1 cellular context compared by ENCODE assay signal in the genomic region with DNA sequence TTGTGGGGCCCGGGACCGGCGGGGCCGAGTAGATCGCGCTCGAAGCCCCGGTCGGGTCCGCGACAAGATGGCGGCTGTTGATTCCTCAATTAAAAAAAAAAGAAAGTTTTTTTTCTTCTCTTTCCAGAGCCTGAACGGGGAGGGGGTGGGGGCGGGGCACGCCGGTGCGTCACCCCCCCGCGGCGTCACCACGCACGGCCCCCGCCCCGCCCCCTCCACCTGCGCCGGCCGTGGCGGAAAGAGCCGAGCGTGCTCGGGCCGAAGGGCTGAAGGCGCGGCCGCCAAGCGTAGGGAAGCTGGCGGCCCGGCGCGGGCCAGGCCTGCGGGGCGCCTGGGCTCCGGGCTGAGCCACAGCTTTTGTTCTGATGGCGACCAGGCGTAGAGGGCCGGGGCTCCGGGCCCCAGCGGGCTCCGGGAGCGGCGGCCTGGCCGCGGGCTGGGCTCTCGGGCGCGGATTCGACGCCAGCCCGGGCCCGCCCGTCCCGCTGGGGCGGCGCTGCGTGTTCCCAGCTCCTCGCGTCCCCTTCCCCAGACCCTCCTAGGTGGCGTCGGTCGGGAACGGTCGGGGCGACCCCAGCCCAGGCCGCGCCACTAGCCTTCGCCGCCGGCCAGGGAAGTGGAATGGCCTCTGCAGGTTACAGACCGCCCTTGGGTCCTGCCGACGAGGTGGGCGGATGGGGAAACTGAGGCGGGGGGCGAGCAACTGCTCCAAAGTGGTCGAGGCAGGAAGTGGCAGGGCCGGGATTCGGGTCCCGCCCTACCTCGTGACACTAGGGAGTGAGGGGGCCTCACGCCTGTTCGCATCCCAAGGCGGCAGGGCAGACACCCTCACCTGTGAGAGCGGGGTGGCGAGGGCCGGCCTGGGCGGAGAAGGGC.
TF ChIP-seq lines count a peak whose summit lies in the region.

A gene (minus strand): TSS at position 91 of the 876 bp plus-strand sequence. CDS start 797 bp downstream, outside the sequence.

TF ChIP-seq in HepG2, 621 proteins besides CTCF, POLR2A, EP300 and RAD21 (continued from another document):
- 0 out of 2 replicates have a peak, but pooled peaks have one; percentile 30 for TF ChIP-seq ZNF567 (CRISPR knock-in tag; IDR thresholded peaks at IDR 0.05; ENCODE audit: borderline replicate concordance)
- 0 out of 2 replicates have a peak, but pooled peaks have one; percentile 5 for TF ChIP-seq NFKB2 (CRISPR knock-in tag; IDR thresholded peaks at IDR 0.05; ENCODE audit: borderline replicate concordance)
- no peak for TF ChIP-seq ZNF335 (CRISPR knock-in tag; IDR thresholded peaks at IDR 0.05)
- TF ChIP-seq, protein P1, sequence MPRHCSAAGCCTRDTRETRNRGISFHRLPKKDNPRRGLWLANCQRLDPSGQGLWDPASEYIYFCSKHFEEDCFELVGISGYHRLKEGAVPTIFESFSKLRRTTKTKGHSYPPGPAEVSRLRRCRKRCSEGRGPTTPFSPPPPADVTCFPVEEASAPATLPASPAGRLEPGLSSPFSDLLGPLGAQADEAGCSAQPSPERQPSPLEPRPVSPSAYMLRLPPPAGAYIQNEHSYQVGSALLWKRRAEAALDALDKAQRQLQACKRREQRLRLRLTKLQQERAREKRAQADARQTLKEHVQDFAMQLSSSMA (CRISPR knock-in tag; IDR thresholded peaks at IDR 0.05), result no peak
- TF ChIP-seq, protein P2, sequence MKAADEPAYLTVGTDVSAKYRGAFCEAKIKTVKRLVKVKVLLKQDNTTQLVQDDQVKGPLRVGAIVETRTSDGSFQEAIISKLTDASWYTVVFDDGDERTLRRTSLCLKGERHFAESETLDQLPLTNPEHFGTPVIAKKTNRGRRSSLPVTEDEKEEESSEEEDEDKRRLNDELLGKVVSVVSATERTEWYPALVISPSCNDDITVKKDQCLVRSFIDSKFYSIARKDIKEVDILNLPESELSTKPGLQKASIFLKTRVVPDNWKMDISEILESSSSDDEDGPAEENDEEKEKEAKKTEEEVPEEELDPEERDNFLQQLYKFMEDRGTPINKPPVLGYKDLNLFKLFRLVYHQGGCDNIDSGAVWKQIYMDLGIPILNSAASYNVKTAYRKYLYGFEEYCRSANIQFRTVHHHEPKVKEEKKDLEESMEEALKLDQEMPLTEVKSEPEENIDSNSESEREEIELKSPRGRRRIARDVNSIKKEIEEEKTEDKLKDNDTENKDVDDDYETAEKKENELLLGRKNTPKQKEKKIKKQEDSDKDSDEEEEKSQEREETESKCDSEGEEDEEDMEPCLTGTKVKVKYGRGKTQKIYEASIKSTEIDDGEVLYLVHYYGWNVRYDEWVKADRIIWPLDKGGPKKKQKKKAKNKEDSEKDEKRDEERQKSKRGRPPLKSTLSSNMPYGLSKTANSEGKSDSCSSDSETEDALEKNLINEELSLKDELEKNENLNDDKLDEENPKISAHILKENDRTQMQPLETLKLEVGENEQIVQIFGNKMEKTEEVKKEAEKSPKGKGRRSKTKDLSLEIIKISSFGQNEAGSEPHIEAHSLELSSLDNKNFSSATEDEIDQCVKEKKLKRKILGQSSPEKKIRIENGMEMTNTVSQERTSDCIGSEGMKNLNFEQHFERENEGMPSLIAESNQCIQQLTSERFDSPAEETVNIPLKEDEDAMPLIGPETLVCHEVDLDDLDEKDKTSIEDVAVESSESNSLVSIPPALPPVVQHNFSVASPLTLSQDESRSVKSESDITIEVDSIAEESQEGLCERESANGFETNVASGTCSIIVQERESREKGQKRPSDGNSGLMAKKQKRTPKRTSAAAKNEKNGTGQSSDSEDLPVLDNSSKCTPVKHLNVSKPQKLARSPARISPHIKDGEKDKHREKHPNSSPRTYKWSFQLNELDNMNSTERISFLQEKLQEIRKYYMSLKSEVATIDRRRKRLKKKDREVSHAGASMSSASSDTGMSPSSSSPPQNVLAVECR (CRISPR knock-in tag; IDR thresholded peaks at IDR 0.05; ENCODE audit: borderline replicate concordance), result peak; percentile 49; the same call in 1 of the 2 replicates
- TF ChIP-seq, protein P3, sequence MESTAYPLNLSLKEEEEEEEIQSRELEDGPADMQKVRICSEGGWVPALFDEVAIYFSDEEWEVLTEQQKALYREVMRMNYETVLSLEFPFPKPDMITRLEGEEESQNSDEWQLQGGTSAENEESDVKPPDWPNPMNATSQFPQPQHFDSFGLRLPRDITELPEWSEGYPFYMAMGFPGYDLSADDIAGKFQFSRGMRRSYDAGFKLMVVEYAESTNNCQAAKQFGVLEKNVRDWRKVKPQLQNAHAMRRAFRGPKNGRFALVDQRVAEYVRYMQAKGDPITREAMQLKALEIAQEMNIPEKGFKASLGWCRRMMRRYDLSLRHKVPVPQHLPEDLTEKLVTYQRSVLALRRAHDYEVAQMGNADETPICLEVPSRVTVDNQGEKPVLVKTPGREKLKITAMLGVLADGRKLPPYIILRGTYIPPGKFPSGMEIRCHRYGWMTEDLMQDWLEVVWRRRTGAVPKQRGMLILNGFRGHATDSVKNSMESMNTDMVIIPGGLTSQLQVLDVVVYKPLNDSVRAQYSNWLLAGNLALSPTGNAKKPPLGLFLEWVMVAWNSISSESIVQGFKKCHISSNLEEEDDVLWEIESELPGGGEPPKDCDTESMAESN (CRISPR knock-in tag; conservative IDR thresholded peaks at IDR 0.05), result peak; percentile 56; the same call in 1 of the 2 replicates
- no peak for TF ChIP-seq TRIM24 (CRISPR knock-in tag; IDR thresholded peaks at IDR 0.05)
- TF ChIP-seq, protein P4, sequence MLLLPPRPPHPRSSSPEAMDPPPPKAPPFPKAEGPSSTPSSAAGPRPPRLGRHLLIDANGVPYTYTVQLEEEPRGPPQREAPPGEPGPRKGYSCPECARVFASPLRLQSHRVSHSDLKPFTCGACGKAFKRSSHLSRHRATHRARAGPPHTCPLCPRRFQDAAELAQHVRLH (CRISPR knock-in tag; IDR thresholded peaks at IDR 0.05; ENCODE audit: borderline replicate concordance, low read depth), result no peak
- TF ChIP-seq HOXA3 (CRISPR knock-in tag; IDR thresholded peaks at IDR 0.05), result peak; percentile 51
- 0 out of 2 replicates have a peak, but pooled peaks have one; percentile 33 for TF ChIP-seq KAT7 (CRISPR knock-in tag; IDR thresholded peaks at IDR 0.05; ENCODE audit: borderline replicate concordance)
- no peak for TF ChIP-seq SMARCC2 (IDR thresholded peaks at IDR 0.05)
- no peak for TF ChIP-seq ZNF883 (CRISPR knock-in tag; IDR thresholded peaks at IDR 0.05; ENCODE audit: not compliant biosample characterization)
- TF ChIP-seq ISL2 (CRISPR knock-in tag; IDR thresholded peaks at IDR 0.05), result no peak
- peak; percentile 75; the same call in 1 of the 2 replicates for TF ChIP-seq EEA1 (CRISPR knock-in tag; IDR thresholded peaks at IDR 0.05; ENCODE audit: borderline replicate concordance)
- TF ChIP-seq TEAD2 (CRISPR knock-in tag; IDR thresholded peaks at IDR 0.05), result no peak
- no peak for TF ChIP-seq RBAK (CRISPR knock-in tag; IDR thresholded peaks at IDR 0.05)
- 0 out of 2 replicates have a peak, but pooled peaks have one; percentile 13 for TF ChIP-seq DR1 (CRISPR knock-in tag; IDR thresholded peaks at IDR 0.05)
- TF ChIP-seq NFKBIZ (CRISPR knock-in tag; IDR thresholded peaks at IDR 0.05), result no peak
- TF ChIP-seq, protein P5, sequence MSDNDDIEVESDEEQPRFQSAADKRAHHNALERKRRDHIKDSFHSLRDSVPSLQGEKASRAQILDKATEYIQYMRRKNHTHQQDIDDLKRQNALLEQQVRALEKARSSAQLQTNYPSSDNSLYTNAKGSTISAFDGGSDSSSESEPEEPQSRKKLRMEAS (IDR thresholded peaks at IDR 0.05), result peak; percentile 74
- TF ChIP-seq HOXA5 (CRISPR knock-in tag; IDR thresholded peaks at IDR 0.05), result 0 out of 2 replicates have a peak, but pooled peaks have one; percentile 16
- no peak for TF ChIP-seq SMYD3 (CRISPR knock-in tag; IDR thresholded peaks at IDR 0.05)
- peak; percentile 70 for TF ChIP-seq MAZ (IDR thresholded peaks at IDR 0.05; ENCODE audit: borderline replicate concordance, low read depth, low read length)
- TF ChIP-seq MAZ (CRISPR knock-in tag; IDR thresholded peaks at IDR 0.05; ENCODE audit: low read depth), result peak; percentile 80
- TF ChIP-seq MAF1 (CRISPR knock-in tag; IDR thresholded peaks at IDR 0.05; ENCODE audit: borderline replicate concordance), result no peak
- no peak for TF ChIP-seq ZNF207 (IDR thresholded peaks at IDR 0.05; ENCODE audit: borderline replicate concordance)
